Comparison of ENCODE assay signal across 11 cellular contexts in genomic region chr3:56869157-56869889, GRCh38.
A peak's percentile ranks its signal among the peaks of the same experiment; 100 is the strongest.
DNase-seq lines count a peak whose midpoint lies in the region; ATAC-seq, FAIRE-seq and TF ChIP-seq lines count a peak whose summit lies in the region.
"Had no signal": no experiment of that assay in that cellular context is flagged by ENCODE, and none has a peak within 500 bp of the region (broad histone marks: within the 10 kb centered on the region; RNA-seq: fewer than 3 reads in every experiment).

No MANE protein-coding gene starts in this region.

- H3K9me3 Mint-ChIP-seq in activated T-cell treated with anti-CD3 and anti-CD28 coated beads, Interleukin-2, amount 50 U/mL, for 4 hours, result no peaks in the 10 kb centered on the region

- H3K36me3 Mint-ChIP-seq in activated T-cell treated with anti-CD3 and anti-CD28 coated beads, Interleukin-2, amount 50 U/mL, for 4 hours (ENCODE audit: insufficient read depth), result peaks cover 6% of the 10 kb centered on the region

- no peak overlapping the region for H3K4me3 ChIP-seq in choroid plexus epithelial cell (ENCODE audit: low read depth, low read length)
- H3K4me3 ChIP-seq: cardiac muscle cell had no signal

- TF ChIP-seq CTCF in choroid plexus epithelial cell (conservative IDR thresholded peaks at IDR 0.05; ENCODE audit: low read depth, low read length), result no peak

- FAIRE-seq in RCC 7860 (lab: Jason Lieb, UNC), result no peak

- peak; percentile 79 to 89 for ATAC-seq in activated T-cell treated with anti-CD3 and anti-CD28 coated beads, Interleukin-2, amount 50 U/mL, for 4 hours
- peak; percentile 74 for ATAC-seq in stimulated activated naive CD8-positive, alpha-beta T cell treated with anti-CD3 and anti-CD28 coated beads, Interleukin-15, Interleukin-2, amounts not matched to agents 100 U/mL and 50 U/mL, for 24 hours

- no peak for DNase-seq in activated T-cell treated with anti-CD3 and anti-CD28 coated beads, Interleukin-2, amount 50 U/mL, for 4 hours
- DNase-seq in activated T-cell treated with anti-CD3 and anti-CD28 coated beads, Interleukin-2, amount 50 U/mL, for 1 hour, result no peak
- DNase-seq in RCC 7860 (ENCODE audit: low spot score) (peak; percentile 12), choroid plexus epithelial cell (ENCODE audit: low read depth) (peak; percentile 75), ACHN (no peak), NCI-H2196 (lab: John Stamatoyannopoulos, UW; ENCODE audit: unreplicated experiment) (no peak), retina (no peak)
- DNase-seq in stimulated activated naive CD8-positive, alpha-beta T cell treated with anti-CD3 and anti-CD28 coated beads, Interleukin-15, Interleukin-2, amounts not matched to agents 100 U/mL and 50 U/mL, for 24 hours, result peak; percentile 4
- DNase-seq: posterior cingulate gyrus had no signal

- in situ Hi-C loops in ACHN (cut with HindIII; ENCODE audit: low pct_ligation_motif_present, low pct_unique_long_range_greater_than_20kb, low sequenced_read_pairs), result no loop called here

- H3K4me1 Mint-ChIP-seq in activated T-cell treated with anti-CD3 and anti-CD28 coated beads, Interleukin-2, amount 50 U/mL, for 4 hours (ENCODE audit: low read depth), result peaks cover 64% of the 10 kb centered on the region

- H3K27me3 Mint-ChIP-seq in activated T-cell treated with anti-CD3 and anti-CD28 coated beads, Interleukin-2, amount 50 U/mL, for 4 hours (ENCODE audit: low read depth), result no peaks in the 10 kb centered on the region
- H3K27me3 Mint-ChIP-seq: memory B cell had no signal

- H3K4me3 Mint-ChIP-seq in activated T-cell treated with anti-CD3 and anti-CD28 coated beads, Interleukin-2, amount 50 U/mL, for 4 hours, result peak overlapping the region; percentile 71
- H3K4me3 Mint-ChIP-seq: memory B cell had no signal

Comparison
In these comparisons a context has a peak if more than half of its experiments do, and no peak if none do; other contexts are left out.
1. DNase-seq: peak in RCC 7860 (single experiment), choroid plexus epithelial cell (single experiment) and stimulated activated naive CD8-positive, alpha-beta T cell treated with anti-CD3 and anti-CD28 coated beads, Interleukin-15, Interleukin-2, amounts not matched to agents 100 U/mL and 50 U/mL, for 24 hours (single experiment); none in activated T-cell treated with anti-CD3 and anti-CD28 coated beads, Interleukin-2, amount 50 U/mL, for 4 hours (single experiment), activated T-cell treated with anti-CD3 and anti-CD28 coated beads, Interleukin-2, amount 50 U/mL, for 1 hour (single experiment), ACHN (single experiment), NCI-H2196 (single experiment) and retina (single experiment).